6 cellular contexts compared by ENCODE assay signal in genomic region chr14:37665951-37666350, GRCh38.
"Had no signal": no experiment of that assay in that cellular context is flagged by ENCODE, and none has a peak within 500 bp of the region (broad histone marks: within the 10 kb centered on the region; RNA-seq: fewer than 3 reads in every experiment).

No MANE protein-coding gene starts in this region.

- H3K9ac ChIP-seq: KMS-11 had no signal

- H3K4me3 ChIP-seq: K562 had no signal

- ATAC-seq: K562 had no signal

- FAIRE-seq: HTR-8/SVneo, K562 had no signal

- DNase-seq: KBM-7, KG1 had no signal

- H3K4me2 ChIP-seq: KMS-11 had no signal

- H3K27ac ChIP-seq: HL-60, KMS-11 had no signal
